2 cellular contexts compared by ENCODE assay signal in genomic region chr21:45202344-45202743, GRCh38.
TF ChIP-seq lines count a peak whose summit lies in the region.

No MANE protein-coding gene starts in this region.

TF ChIP-seq in HEK293, 187 proteins besides CTCF, POLR2A, EP300 and RAD21 (continued from another document):
- peak; percentile 36; the same call in 1 of the 2 replicates for TF ChIP-seq PRDM10 (tag by site-specific recombination; IDR thresholded peaks at IDR 0.05)

TF ChIP-seq in H1, 55 proteins besides CTCF, POLR2A, EP300 and RAD21 (continued from another document):
- TF ChIP-seq SAP30 (IDR thresholded peaks at IDR 0.05; ENCODE audit: insufficient read depth, insufficient replicate concordance, low read length) (no peak), ATF2 (IDR thresholded peaks at IDR 0.05; ENCODE audit: low read length) (no peak), SP2 (IDR thresholded peaks at IDR 0.05; ENCODE audit: low read length) (no peak), HDAC6 (IDR thresholded peaks at IDR 0.05; ENCODE audit: low read depth, low read length) (no peak), TBP (IDR thresholded peaks at IDR 0.05; ENCODE audit: low read depth, low read length) (no peak), SIRT6 (IDR thresholded peaks at IDR 0.05; ENCODE audit: low read length) (no peak), JUN (IDR thresholded peaks at IDR 0.05; ENCODE audit: low read depth, low read length) (no peak), SUZ12 (IDR thresholded peaks at IDR 0.05; ENCODE audit: low read length) (no peak), MAX (IDR thresholded peaks at IDR 0.05) (no peak), SRF (IDR thresholded peaks at IDR 0.05; ENCODE audit: low read depth, low read length) (no peak), PHF8 (conservative IDR thresholded peaks at IDR 0.05; ENCODE audit: low read depth, low read length) (no peak), CHD1 (IDR thresholded peaks at IDR 0.05; ENCODE audit: low read depth, low read length) (no peak), ATF3 (IDR thresholded peaks at IDR 0.05; ENCODE audit: insufficient read depth, low read depth, low read length) (no peak), CEBPB (IDR thresholded peaks at IDR 0.05; ENCODE audit: low read depth, low read length) (no peak), POU5F1 (IDR thresholded peaks at IDR 0.05; ENCODE audit: low read depth, low read length) (no peak), JUND (IDR thresholded peaks at IDR 0.05; ENCODE audit: low read length) (no peak), RFX5 (IDR thresholded peaks at IDR 0.05; ENCODE audit: borderline replicate concordance, low read depth, low read length) (no peak)
